Comparison of ENCODE assay signal across 12 cellular contexts in the genomic region with DNA sequence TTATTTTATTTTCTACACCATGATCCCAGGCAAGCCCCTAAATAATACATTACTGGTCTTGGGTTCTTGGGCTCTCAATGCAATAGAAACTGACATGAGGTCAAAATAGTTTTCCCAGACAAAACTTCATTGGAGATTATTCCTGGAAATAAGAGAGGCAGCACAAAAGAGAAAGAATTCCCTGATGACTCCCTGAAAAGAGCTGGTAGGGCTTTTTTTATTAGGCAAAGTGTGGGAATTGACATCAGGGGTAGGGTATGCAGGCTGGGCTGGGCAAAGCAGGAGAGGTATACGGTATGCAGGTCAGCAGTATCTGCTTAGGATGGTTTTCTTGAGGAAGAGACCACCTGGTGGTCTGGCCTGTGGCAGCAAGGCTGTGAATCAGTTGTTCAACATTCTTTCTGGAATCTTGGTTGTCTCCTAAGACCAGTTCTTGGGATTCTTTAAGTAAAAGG. TPM values are rescaled to one million over a fixed set of nuclear protein-coding genes. Genes with fewer than 3 reads are reported as not detected.
DNase-seq lines count a peak whose midpoint lies in the region; ATAC-seq and TF ChIP-seq lines count a peak whose summit lies in the region.
"Had no signal": no experiment of that assay in that cellular context is flagged by ENCODE, and none has a peak within 500 bp of the region (broad histone marks: within the 10 kb centered on the region; RNA-seq: fewer than 3 reads in every experiment).

No MANE protein-coding gene starts in this region.

- peak overlapping the region in 3 of 11 experiments; percentile 19 to 62 (median 61); a peak in 7 of 22 replicates for H3K9ac ChIP-seq in BLaER1 treated with 17β-estradiol and CSF1 and Interleukin-3, amounts not matched to agents 10 nM and 100 nM
- peak overlapping the region; percentile 51 for H3K9ac ChIP-seq in SK-N-SH

- H2AFZ ChIP-seq in SK-N-SH (ENCODE audit: low read depth) (no peak overlapping the region), osteoblast (ENCODE audit: low read length) (peak overlapping the region; percentile 81)

- H3K79me2 ChIP-seq in SK-N-SH (ENCODE audit: insufficient read depth) (no peaks in the 10 kb centered on the region), osteoblast (ENCODE audit: insufficient read depth, low read length) (no peaks in the 10 kb centered on the region)

- peaks cover 0 to 54% (median 16%) of the 10 kb centered on the region in 10 experiments; a peak in 12 of 20 replicates for H3K4me1 ChIP-seq in BLaER1 treated with 17β-estradiol and CSF1 and Interleukin-3, amounts not matched to agents 10 nM and 100 nM
- H3K4me1 ChIP-seq in SK-N-SH (ENCODE audit: control insufficient read depth in 1 of 2, insufficient read depth in 2 of 2, low read depth in 1 of 2, low read length in 1 of 2), result peaks cover 0 to 11% of the 10 kb centered on the region in 2 experiments; a peak in 2 of 4 replicates
- H3K4me1 ChIP-seq in osteoblast (ENCODE audit: insufficient read depth, low read length), result peaks cover 18% of the 10 kb centered on the region

- H3K27me3 ChIP-seq in BLaER1 treated with 17β-estradiol and CSF1 and Interleukin-3, amounts not matched to agents 10 nM and 100 nM, result no peaks in the 10 kb centered on the region
- no peaks in the 10 kb centered on the region for H3K27me3 ChIP-seq in SK-N-SH (ENCODE audit: insufficient read depth)
- peaks cover 14% of the 10 kb centered on the region for H3K27me3 ChIP-seq in osteoblast (ENCODE audit: insufficient read depth, low read length)

- H3K4me2 ChIP-seq in BLaER1 treated with 17β-estradiol and CSF1 and Interleukin-3, amounts not matched to agents 10 nM and 100 nM, result peak overlapping the region in 7 of 11 experiments; percentile 3 to 81 (median 62); a peak in 14 of 22 replicates
- H3K4me2 ChIP-seq in SK-N-SH (peak overlapping the region; percentile 36; the same call in 1 of the 2 replicates), osteoblast (ENCODE audit: insufficient read depth, low read length) (no peak overlapping the region)

- no peaks in the 10 kb centered on the region for H3K9me3 Mint-ChIP-seq in naive thymus-derived CD8-positive, alpha-beta T cell
- H3K9me3 Mint-ChIP-seq: activated T-helper 1 cell treated with anti-CD3 and anti-CD28 coated beads, Interleukin-12 subunit alpha, Interleukin-12 subunit beta, Interleukin-2, Interleukin-4 antibody, amounts not matched to agents 30 ng/mL and 10 ng/mL and 1 ng/mL, durations not matched to agents 14 hours and 24 hours and 36 hours; CD8-positive, alpha-beta memory T cell had no signal

- H4K20me1 ChIP-seq in BLaER1 treated with 17β-estradiol and CSF1 and Interleukin-3, amounts not matched to agents 10 nM and 100 nM, result no peaks in the 10 kb centered on the region
- H4K20me1 ChIP-seq in SK-N-SH (ENCODE audit: insufficient read depth) (no peaks in the 10 kb centered on the region), osteoblast (ENCODE audit: insufficient read depth, low read length) (no peaks in the 10 kb centered on the region)

- H3F3A ChIP-seq in SK-N-SH (replicated peaks; ENCODE audit: insufficient read depth), result peaks cover 38% of the 10 kb centered on the region

- no peak overlapping the region for H3K4me3 ChIP-seq in BLaER1 treated with 17β-estradiol and CSF1 and Interleukin-3, amounts not matched to agents 10 nM and 100 nM
- H3K4me3 ChIP-seq in SK-N-SH (ENCODE audit: low read depth in 2 of 2, low read length in 1 of 2) (no peak overlapping the region), fibroblast of pulmonary artery (replicated peaks; ENCODE audit: low read depth, low read length) (no peak overlapping the region), osteoblast (ENCODE audit: insufficient read depth, low read length) (no peak overlapping the region)

- no peak for TF ChIP-seq RAD21 in SK-N-SH (IDR thresholded peaks at IDR 0.05; ENCODE audit: low read length)

- H3K9me2 ChIP-seq in SK-N-SH, result no peaks in the 10 kb centered on the region

- no peak for TF ChIP-seq EP300 in SK-N-SH (IDR thresholded peaks at IDR 0.05; ENCODE audit: borderline replicate concordance in 1 of 2, low read depth in 1 of 2, low read length in 1 of 2)

- no peak for TF ChIP-seq CTCF in SK-N-SH (IDR thresholded peaks at IDR 0.05)
- TF ChIP-seq CTCF in fibroblast of pulmonary artery (IDR thresholded peaks at IDR 0.05; ENCODE audit: low read length, missing control alignments), result no peak
- TF ChIP-seq CTCF in osteoblast (IDR thresholded peaks at IDR 0.05; ENCODE audit: extremely low read depth, low read depth, low read length), result no peak

- POLR2A ChIA-PET in SK-N-SH (lab: Yijun Ruan, JAX), result no interaction called here
- POLR2A ChIA-PET in naive thymus-derived CD8-positive, alpha-beta T cell (lab: Charles Lee), result no interaction called here

- peaks cover 0 to 2% (median 0%) of the 10 kb centered on the region in 4 donors for H3K4me1 Mint-ChIP-seq in naive thymus-derived CD8-positive, alpha-beta T cell
- H3K4me1 Mint-ChIP-seq: CD8-positive, alpha-beta memory T cell; IgD-negative memory B cell had no signal

- no peak overlapping the region for H3K4me3 Mint-ChIP-seq in naive thymus-derived CD8-positive, alpha-beta T cell
- H3K4me3 Mint-ChIP-seq: activated T-helper 1 cell treated with anti-CD3 and anti-CD28 coated beads, Interleukin-12 subunit alpha, Interleukin-12 subunit beta, Interleukin-2, Interleukin-4 antibody, amounts not matched to agents 30 ng/mL and 10 ng/mL and 1 ng/mL, durations not matched to agents 14 hours and 24 hours and 36 hours; CD8-positive, alpha-beta memory T cell; IgD-negative memory B cell had no signal

- no peaks in the 10 kb centered on the region for H3K36me3 ChIP-seq in BLaER1 treated with 17β-estradiol and CSF1 and Interleukin-3, amounts not matched to agents 10 nM and 100 nM
- no peaks in the 10 kb centered on the region for H3K36me3 ChIP-seq in SK-N-SH (replicated peaks in 1 of 2; ENCODE audit: control insufficient read depth in 1 of 2, insufficient read depth in 2 of 2, low read length in 1 of 2)
- H3K36me3 ChIP-seq in osteoblast (ENCODE audit: insufficient read depth, low read length), result no peaks in the 10 kb centered on the region

- peak overlapping the region in 8 of 11 experiments; percentile 30 to 91 (median 59); a peak in 14 of 22 replicates for H3K27ac ChIP-seq in BLaER1 treated with 17β-estradiol and CSF1 and Interleukin-3, amounts not matched to agents 10 nM and 100 nM
- H3K27ac ChIP-seq in SK-N-SH (ENCODE audit: low read depth in 2 of 2, low read length in 1 of 2) (peak overlapping the region; percentile 93 to 98; a peak in 3 of 4 replicates), osteoblast (ENCODE audit: low read depth, low read length) (peak overlapping the region; percentile 75)

- WGBS in SK-N-SH (ENCODE audit: low lambda C conversion rate), result 54% methylated on average over 1 of the region's 1 CpG

- no peaks in the 10 kb centered on the region for H3K36me3 Mint-ChIP-seq in naive thymus-derived CD8-positive, alpha-beta T cell
- H3K36me3 Mint-ChIP-seq: CD8-positive, alpha-beta memory T cell; IgD-negative memory B cell had no signal

- peaks cover 0 to 11% (median 0%) of the 10 kb centered on the region in 11 experiments; a peak in 6 of 22 replicates for H3K9me3 ChIP-seq in BLaER1 treated with 17β-estradiol and CSF1 and Interleukin-3, amounts not matched to agents 10 nM and 100 nM (replicated peaks in 1 of 11)
- H3K9me3 ChIP-seq in SK-N-SH (no peaks in the 10 kb centered on the region), osteoblast (ENCODE audit: low read depth, low read length) (no peaks in the 10 kb centered on the region)

- no peak for DNase-seq in SK-N-SH
- DNase-seq in fibroblast of pulmonary artery (ENCODE audit: low read depth), result peak; percentile 10
- peak; percentile 38 for DNase-seq in osteoblast (ENCODE audit: insufficient read length, low spot score, missing footprints)
- DNase-seq in naive thymus-derived CD8-positive, alpha-beta T cell, result no peak
- DNase-seq: CD8-positive, alpha-beta memory T cell had no signal

- H3K27ac Mint-ChIP-seq in naive thymus-derived CD8-positive, alpha-beta T cell, result no peak overlapping the region
- H3K27ac Mint-ChIP-seq: activated T-helper 1 cell treated with anti-CD3 and anti-CD28 coated beads, Interleukin-12 subunit alpha, Interleukin-12 subunit beta, Interleukin-2, Interleukin-4 antibody, amounts not matched to agents 30 ng/mL and 10 ng/mL and 1 ng/mL, durations not matched to agents 14 hours and 24 hours and 36 hours; CD8-positive, alpha-beta memory T cell; IgD-negative memory B cell had no signal

- ATAC-seq in GM18861 (IDR thresholded peaks at IDR 0.05; ENCODE audit: unreplicated experiment) (no peak), GM18519 (IDR thresholded peaks at IDR 0.05; ENCODE audit: low FRiP score, unreplicated experiment) (no peak), GM21390 (IDR thresholded peaks at IDR 0.05; ENCODE audit: unreplicated experiment) (no peak)
- ATAC-seq in naive thymus-derived CD8-positive, alpha-beta T cell, result no peak

- CTCF ChIA-PET in SK-N-SH (lab: Yijun Ruan, JAX), result no interaction called here

- H3K27me3 Mint-ChIP-seq in naive thymus-derived CD8-positive, alpha-beta T cell, result peaks cover 32 to 69% (median 50%) of the 10 kb centered on the region in 5 donors

TF ChIP-seq in SK-N-SH, 30 proteins besides CTCF, POLR2A, EP300 and RAD21 (continues in another document):
- TF ChIP-seq JUND (IDR thresholded peaks at IDR 0.05), result no peak
- TF ChIP-seq, protein P1, sequence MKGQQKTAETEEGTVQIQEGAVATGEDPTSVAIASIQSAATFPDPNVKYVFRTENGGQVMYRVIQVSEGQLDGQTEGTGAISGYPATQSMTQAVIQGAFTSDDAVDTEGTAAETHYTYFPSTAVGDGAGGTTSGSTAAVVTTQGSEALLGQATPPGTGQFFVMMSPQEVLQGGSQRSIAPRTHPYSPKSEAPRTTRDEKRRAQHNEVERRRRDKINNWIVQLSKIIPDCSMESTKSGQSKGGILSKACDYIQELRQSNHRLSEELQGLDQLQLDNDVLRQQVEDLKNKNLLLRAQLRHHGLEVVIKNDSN (IDR thresholded peaks at IDR 0.05; ENCODE audit: borderline replicate concordance, low read depth), result no peak

RNA-seq across cellular contexts. Expression of gene IGFL3, which starts 9.3 kb away (rescaled TPM):
- not detected in 2 replicates for polyA plus RNA-seq in SK-N-SH (2012; rRNA removed)
- not detected in 2 replicates for polyA plus RNA-seq in SK-N-SH (2012; cell fraction: cytosol; rRNA removed)
- not detected in 2 replicates for polyA plus RNA-seq in SK-N-SH (2012; cell fraction: nucleus; rRNA removed)
- total RNA-seq in osteoblast, result not detected in 2 replicates
- total RNA-seq in naive thymus-derived CD8-positive, alpha-beta T cell, result not detected
- polyA plus RNA-seq in naive thymus-derived CD8-positive, alpha-beta T cell, result not detected
- total RNA-seq: activated T-helper 1 cell treated with anti-CD3 and anti-CD28 coated beads, Interleukin-12 subunit alpha, Interleukin-12 subunit beta, Interleukin-2, Interleukin-4 antibody, amounts not matched to agents 30 ng/mL and 10 ng/mL and 1 ng/mL, durations not matched to agents 14 hours and 24 hours and 36 hours; CD8-positive, alpha-beta memory T cell; omental fat pad had no signal
- polyA plus RNA-seq: CD8-positive, alpha-beta memory T cell; IgD-negative memory B cell had no signal

RNA-seq across cellular contexts. Expression of gene IGFL2, which starts 14.2 kb away (rescaled TPM):
- polyA plus RNA-seq in SK-N-SH (2012; rRNA removed), result 0.21 and 0.23 TPM in 2 replicates
- polyA plus RNA-seq in SK-N-SH (2012; cell fraction: cytosol; rRNA removed), result 0.05 and 0.06 TPM in 2 replicates
- 0.11 and 0.18 TPM in 2 replicates for polyA plus RNA-seq in SK-N-SH (2012; cell fraction: nucleus; rRNA removed)
- total RNA-seq in osteoblast, result not detected in 2 replicates
- not detected for total RNA-seq in naive thymus-derived CD8-positive, alpha-beta T cell
- not detected for polyA plus RNA-seq in naive thymus-derived CD8-positive, alpha-beta T cell
- total RNA-seq: CD8-positive, alpha-beta memory T cell had no signal
- polyA plus RNA-seq: CD8-positive, alpha-beta memory T cell; IgD-negative memory B cell had no signal

Comparison
In these comparisons a context has a peak if more than half of its experiments do, and no peak if none do; other contexts are left out.
1. DNase-seq: peak in fibroblast of pulmonary artery (single experiment) and osteoblast (single experiment); none in SK-N-SH (single experiment) and naive thymus-derived CD8-positive, alpha-beta T cell (0 of 10).
2. Peak in every context shown above with its lines, with median percentiles within 50 percentile points of each other: H3K27ac ChIP-seq.